In genomic region chr1:206700445-206701036, GRCh38 we compare ENCODE assay signal across 11 cellular contexts. TPM values are rescaled to one million over a fixed set of nuclear protein-coding genes. Genes with fewer than 3 reads are reported as not detected.
DNase-seq lines count a peak whose midpoint lies in the region; ATAC-seq, FAIRE-seq and TF ChIP-seq lines count a peak whose summit lies in the region.
"Had no signal": no experiment of that assay in that cellular context is flagged by ENCODE, and none has a peak within 500 bp of the region (broad histone marks: within the 10 kb centered on the region; RNA-seq: fewer than 3 reads in every experiment).

No MANE protein-coding gene starts in this region.

- POLR2A ChIA-PET in HepG2 (lab: Yijun Ruan, JAX), result interaction anchor here (1.1 kb wide), 1 partner anchor 16 kb away, joined by 3 read pairs; no protein-coding TSS in a partner anchor

- peak overlapping the region; percentile 46 for H3K27ac ChIP-seq in HepG2 (ENCODE audit: extremely low read length, insufficient read depth, low read length)

- TF ChIP-seq RAD21 in HepG2 (CRISPR knock-in tag; IDR thresholded peaks at IDR 0.05), result no peak

- TF ChIP-seq EP300 in HepG2 (IDR thresholded peaks at IDR 0.05; ENCODE audit: low read depth in 2 of 2, low read length in 2 of 2) (no peak), HepG2 (CRISPR knock-in tag; IDR thresholded peaks at IDR 0.05; ENCODE audit: borderline replicate concordance) (no peak)

- no peak overlapping the region for H2AFZ ChIP-seq in HepG2 (ENCODE audit: low read length)

- no peaks in the 10 kb centered on the region; the same call in none of the 2 replicates for H4K20me1 ChIP-seq in HepG2 (ENCODE audit: insufficient read depth, low read length)

- in situ Hi-C loops in HepG2 (cut with HindIII; ENCODE audit: extremely low pct_ligation_motif_present, low pct_unique_long_range_greater_than_20kb), result no loop called here

- no peak for ATAC-seq in activated naive CD8-positive, alpha-beta T cell treated with anti-CD3 and anti-CD28 coated beads, Interleukin-2, amount 50 U/mL, for 24 hours
- ATAC-seq in HepG2 (no peak), GM21526 (IDR thresholded peaks at IDR 0.05; ENCODE audit: low FRiP score, unreplicated experiment) (no peak)

- peaks cover 48% of the 10 kb centered on the region for H3K4me1 ChIP-seq in HepG2 (ENCODE audit: insufficient read depth, low read length)

- H3K4me3 ChIP-seq in AG10803 (ENCODE audit: low read length), result no peak overlapping the region
- 0 out of 6 replicates have a peak overlapping the region, but pooled peaks of 1 of the 3 experiments have one; percentile 3 for H3K4me3 ChIP-seq in HepG2 (replicated peaks in 1 of 3; ENCODE audit: insufficient read depth in 1 of 3, low read depth in 2 of 3, low read length in 3 of 3)

- no TSS peak for BruUV-seq in HepG2 (replicated peaks; lab: Mats Ljungman, UMichigan)

- peaks cover 81% of the 10 kb centered on the region for H3K4me1 Mint-ChIP-seq in activated naive CD8-positive, alpha-beta T cell treated with anti-CD3 and anti-CD28 coated beads, Interleukin-2, amount 50 U/mL, for 24 hours

- peak overlapping the region; percentile 3 for H3K27ac Mint-ChIP-seq in activated naive CD8-positive, alpha-beta T cell treated with anti-CD3 and anti-CD28 coated beads, Interleukin-2, amount 50 U/mL, for 24 hours
- H3K27ac Mint-ChIP-seq: activated naive CD4-positive, alpha-beta T cell treated with anti-CD3 and anti-CD28 coated beads for 36 hours had no signal

- DNase-seq in AG10803 (ENCODE audit: low read depth), result peak; percentile 48
- DNase-seq in NCI-H1092 treated with DMSO at 0.1 percent for 48 hours (lab: John Stamatoyannopoulos, UW), result peak; percentile 91
- no peak for DNase-seq in activated naive CD8-positive, alpha-beta T cell treated with anti-CD3 and anti-CD28 coated beads, Interleukin-2, amount 50 U/mL, for 24 hours
- DNase-seq in HepG2 (ENCODE audit: low spot score), result no peak
- no peak for DNase-seq in activated CD4-positive, CD25-positive, alpha-beta regulatory T cell treated with anti-CD3 and anti-CD28 coated beads, Interleukin-2, amount 50 U/mL, for 72 hours
- no peak for DNase-seq in activated CD4-positive, alpha-beta T cell treated with anti-CD3 and anti-CD28 coated beads, Interleukin-2, amount 50 U/mL, for 1 hour
- no peak for DNase-seq in GDM1 (lab: John Stamatoyannopoulos, UW)
- DNase-seq: activated naive CD4-positive, alpha-beta T cell treated with anti-CD3 and anti-CD28 coated beads for 36 hours; naive B cell had no signal

- H3K27me3 Mint-ChIP-seq in activated naive CD8-positive, alpha-beta T cell treated with anti-CD3 and anti-CD28 coated beads, Interleukin-2, amount 50 U/mL, for 24 hours, result no peaks in the 10 kb centered on the region
- H3K27me3 Mint-ChIP-seq: naive B cell had no signal

- H3K9ac ChIP-seq in HepG2 (ENCODE audit: insufficient read depth, low read depth, low read length), result no peak overlapping the region; the same call in 1 of the 2 replicates

- no peaks in the 10 kb centered on the region for H3K9me3 ChIP-seq in HepG2 (ENCODE audit: low read length)

- no peaks in the 10 kb centered on the region for H3K27me3 ChIP-seq in HepG2 (ENCODE audit: control insufficient read depth in 1 of 2, insufficient read depth in 2 of 2, low read length in 2 of 2)

- 76% methylated on average over 2 of the region's 2 CpGs for WGBS in HepG2 (ENCODE audit: low lambda C conversion rate)

- H3K36me3 ChIP-seq in HepG2 (replicated peaks in 1 of 2; ENCODE audit: control insufficient read depth in 1 of 2, insufficient read depth in 2 of 2, low read length in 2 of 2), result peaks cover 0 to 11% of the 10 kb centered on the region in 2 experiments; a peak in 3 of 5 replicates

- CTCF ChIA-PET in HepG2 (lab: Yijun Ruan, JAX; ENCODE audit: low intra/inter-chr PET ratio, low total read pairs), result no interaction called here

- H3K79me2 ChIP-seq in HepG2 (ENCODE audit: insufficient read depth, low read length), result peaks cover 53% of the 10 kb centered on the region

- no peak for FAIRE-seq in HepG2 (lab: Jason Lieb, UNC)

- TF ChIP-seq CTCF in AG10803 (conservative IDR thresholded peaks at IDR 0.05; ENCODE audit: low read length) (no peak), HepG2 (CRISPR knock-in tag; IDR thresholded peaks at IDR 0.05) (no peak)

- peaks cover 28% of the 10 kb centered on the region for H3K36me3 Mint-ChIP-seq in activated naive CD8-positive, alpha-beta T cell treated with anti-CD3 and anti-CD28 coated beads, Interleukin-2, amount 50 U/mL, for 24 hours (ENCODE audit: low read depth)

- no peak overlapping the region for H3K4me3 Mint-ChIP-seq in activated naive CD8-positive, alpha-beta T cell treated with anti-CD3 and anti-CD28 coated beads, Interleukin-2, amount 50 U/mL, for 24 hours
- H3K4me3 Mint-ChIP-seq: activated naive CD4-positive, alpha-beta T cell treated with anti-CD3 and anti-CD28 coated beads for 36 hours; naive B cell had no signal

- H3K4me2 ChIP-seq in HepG2 (ENCODE audit: low read depth, low read length), result peak overlapping the region; percentile 31; the same call in 1 of the 2 replicates

- TF ChIP-seq POLR2A in HepG2 (IDR thresholded peaks at IDR 0.05; ENCODE audit: insufficient read depth in 1 of 2, low read depth in 2 of 2, low read length in 2 of 2), result no peak

- intact Hi-C loops in HepG2 (cut with micrococcal nuclease; ENCODE audit: unreplicated experiment), result no loop called here

- no peaks in the 10 kb centered on the region for H3K9me3 Mint-ChIP-seq in activated naive CD8-positive, alpha-beta T cell treated with anti-CD3 and anti-CD28 coated beads, Interleukin-2, amount 50 U/mL, for 24 hours
- H3K9me3 Mint-ChIP-seq: activated naive CD4-positive, alpha-beta T cell treated with anti-CD3 and anti-CD28 coated beads for 36 hours; naive B cell; T-helper 1 cell treated with Interleukin-12 subunit alpha and Interleukin-12 subunit beta and Interleukin-4 antibody, amounts not matched to agents 30 μg/mL and 1 μg/mL, for 36 hours had no signal

TF ChIP-seq in HepG2, 621 proteins besides CTCF, POLR2A, EP300 and RAD21:
- no peak for TF ChIP-seq ZNF253 (CRISPR knock-in tag; IDR thresholded peaks at IDR 0.05; ENCODE audit: borderline replicate concordance)
- TF ChIP-seq MEIS2 (CRISPR knock-in tag; IDR thresholded peaks at IDR 0.05), result no peak
- 0 out of 2 replicates have a peak, but pooled peaks have one; percentile 28 for TF ChIP-seq ZC3H13 (CRISPR knock-in tag; IDR thresholded peaks at IDR 0.05)
- no peak for TF ChIP-seq ZNF841 (CRISPR knock-in tag; IDR thresholded peaks at IDR 0.05; ENCODE audit: borderline replicate concordance)

RNA-seq across cellular contexts. Expression of gene MAPKAPK2, which starts 15.8 kb away (rescaled TPM):
- 14.5 and 16.6 TPM in 2 replicates for total RNA-seq in HepG2 (2016; rRNA removed; fragmentation: Illumina TruSeq; extraction: Trizol)
- 11.7 and 13.0 TPM in 2 replicates for total RNA-seq in HepG2 (2016; cell fraction: cytosol; rRNA removed; fragmentation: Illumina TruSeq; extraction: Trizol; ENCODE audit: low read depth)
- total RNA-seq in HepG2 (2016; cell fraction: insoluble cytoplasmic fraction; rRNA removed; fragmentation: Illumina TruSeq; extraction: Trizol), result 11.8 and 16.6 TPM in 2 replicates
- total RNA-seq in HepG2 (2016; cell fraction: membrane; rRNA removed; fragmentation: Illumina TruSeq; extraction: Trizol), result 26.9 and 28.5 TPM in 2 replicates
- 15.3 TPM in 2 replicates for total RNA-seq in HepG2 (2016; cell fraction: nucleus; rRNA removed; fragmentation: Illumina TruSeq; extraction: Trizol)
- 34.0 and 40.1 TPM in 2 replicates for polyA plus RNA-seq in HepG2 (2011; rRNA removed)
- polyA plus RNA-seq in HepG2 (2011; cell fraction: cytosol; rRNA removed), result 28.8 and 30.9 TPM in 2 replicates
- polyA plus RNA-seq in HepG2 (2011; cell fraction: nucleus; rRNA removed), result 60.6 and 63.0 TPM in 2 replicates
- 17.3 and 31.0 TPM in 2 replicates for polyA plus RNA-seq in HepG2 (2012)
- 13.8 and 14.2 TPM in 2 replicates for polyA plus RNA-seq in HepG2 (2016; cell fraction: cytosol; fragmentation: Illumina TruSeq; extraction: Trizol; ENCODE audit: low read depth)
- polyA plus RNA-seq in HepG2 (2016; cell fraction: insoluble cytoplasmic fraction; fragmentation: Illumina TruSeq; extraction: Trizol; ENCODE audit: low read depth), result 17.8 and 22.4 TPM in 2 replicates
- 32.7 and 35.8 TPM in 2 replicates for polyA plus RNA-seq in HepG2 (2016; cell fraction: membrane; fragmentation: Illumina TruSeq; extraction: Trizol; ENCODE audit: low read depth)
- 41.1 and 43.4 TPM in 2 replicates for polyA plus RNA-seq in HepG2 (2016; cell fraction: nucleus; fragmentation: Illumina TruSeq; extraction: Trizol; ENCODE audit: insufficient read depth, low read depth)
- 50.0 and 68.4 TPM in 2 replicates for polyA minus RNA-seq in HepG2 (2011; rRNA and poly(A)+ RNA removed; ENCODE audit: low replicate concordance)
- polyA minus RNA-seq in HepG2 (2011; cell fraction: cytosol; rRNA and poly(A)+ RNA removed), result 15.6 and 16.3 TPM in 2 replicates
- 24.2 and 25.9 TPM in 2 replicates for polyA minus RNA-seq in HepG2 (2011; cell fraction: nucleus; rRNA and poly(A)+ RNA removed)

Comparison
In these comparisons a context has a peak if more than half of its experiments do, and no peak if none do; other contexts are left out.
1. DNase-seq: peak in AG10803 (single experiment) and NCI-H1092 treated with DMSO at 0.1 percent for 48 hours (single experiment); none in activated naive CD8-positive, alpha-beta T cell treated with anti-CD3 and anti-CD28 coated beads, Interleukin-2, amount 50 U/mL, for 24 hours (single experiment), HepG2 (single experiment), activated CD4-positive, CD25-positive, alpha-beta regulatory T cell treated with anti-CD3 and anti-CD28 coated beads, Interleukin-2, amount 50 U/mL, for 72 hours (single experiment), activated CD4-positive, alpha-beta T cell treated with anti-CD3 and anti-CD28 coated beads, Interleukin-2, amount 50 U/mL, for 1 hour (single experiment) and GDM1 (single experiment).